ENCODE assay signal across 1 cellular context in genomic region chr14:75279153-75279738, GRCh38.
TF ChIP-seq lines count a peak whose summit lies in the region.

No MANE protein-coding gene starts in this region.

TF ChIP-seq in GM12878, 131 proteins besides CTCF, POLR2A, EP300 and RAD21 (continued from another document):
- TF ChIP-seq HCFC1 (IDR thresholded peaks at IDR 0.05; ENCODE audit: low read length) (no peak), SRF (IDR thresholded peaks at IDR 0.05; ENCODE audit: low read depth in 2 of 2, low read length in 2 of 2) (no peak), CREB1 (IDR thresholded peaks at IDR 0.05; ENCODE audit: low read depth) (peak; percentile 40; the same call in 1 of the 2 replicates), MTA3 (IDR thresholded peaks at IDR 0.05; ENCODE audit: borderline replicate concordance, low read length) (no peak), EGR1 (IDR thresholded peaks at IDR 0.05; ENCODE audit: borderline replicate concordance in 1 of 2, low read depth in 2 of 2, low read length in 2 of 2) (0 out of 3 replicates have a peak, but pooled peaks of 1 of the 2 experiments have one; percentile 1), IKZF1 (conservative IDR thresholded peaks at IDR 0.05) (peak; percentile 32), BCL3 (IDR thresholded peaks at IDR 0.05; ENCODE audit: borderline replicate concordance, insufficient read depth, low read depth, low read length, poor library complexity, severe bottlenecking) (no peak)
